In genomic region chr4:1776521-1777161, GRCh38 we compare ENCODE assay signal across 1 cellular context.
TF ChIP-seq lines count a peak whose summit lies in the region.

No MANE protein-coding gene starts in this region.

TF ChIP-seq in HepG2, 621 proteins besides CTCF, POLR2A, EP300 and RAD21 (continued from another document and continues in another):
- TF ChIP-seq ZNF513 (CRISPR knock-in tag; conservative IDR thresholded peaks at IDR 0.05) (0 out of 2 replicates have a peak, but pooled peaks have one; percentile 57), CEBPB (IDR thresholded peaks at IDR 0.05; ENCODE audit: borderline replicate concordance, low read depth, low read length) (no peak), CCDC6 (CRISPR knock-in tag; IDR thresholded peaks at IDR 0.05) (no peak), ZBTB43 (CRISPR knock-in tag; conservative IDR thresholded peaks at IDR 0.05) (peak; percentile 72), ZNF7 (CRISPR knock-in tag; IDR thresholded peaks at IDR 0.05) (no peak), ZSCAN29 (CRISPR knock-in tag; conservative IDR thresholded peaks at IDR 0.05) (no peak), DNMT1 (CRISPR knock-in tag; IDR thresholded peaks at IDR 0.05) (no peak), PLSCR1 (CRISPR knock-in tag; IDR thresholded peaks at IDR 0.05; ENCODE audit: borderline replicate concordance) (no peak), STAG1 (CRISPR knock-in tag; IDR thresholded peaks at IDR 0.05) (peak; percentile 24), ZNF326 (CRISPR knock-in tag; IDR thresholded peaks at IDR 0.05; ENCODE audit: borderline replicate concordance) (no peak), ZNF704 (CRISPR knock-in tag; IDR thresholded peaks at IDR 0.05; ENCODE audit: borderline replicate concordance) (no peak), THAP8 (CRISPR knock-in tag; IDR thresholded peaks at IDR 0.05; ENCODE audit: borderline replicate concordance) (no peak), ZNF460 (CRISPR knock-in tag; IDR thresholded peaks at IDR 0.05; ENCODE audit: borderline replicate concordance) (no peak), ZBTB49 (CRISPR knock-in tag; IDR thresholded peaks at IDR 0.05; ENCODE audit: borderline replicate concordance) (no peak), ZNF567 (CRISPR knock-in tag; IDR thresholded peaks at IDR 0.05; ENCODE audit: borderline replicate concordance) (no peak), ZBED4 (CRISPR knock-in tag; IDR thresholded peaks at IDR 0.05; ENCODE audit: borderline replicate concordance) (peak; percentile 82; the same call in 1 of the 2 replicates), ZNF501 (CRISPR knock-in tag; IDR thresholded peaks at IDR 0.05) (no peak), MAX (IDR thresholded peaks at IDR 0.05) (no peak), EED (CRISPR knock-in tag; IDR thresholded peaks at IDR 0.05) (no peak), KLF13 (CRISPR knock-in tag; IDR thresholded peaks at IDR 0.05) (no peak), ZNF446 (CRISPR knock-in tag; IDR thresholded peaks at IDR 0.05) (no peak), ZBTB1 (CRISPR knock-in tag; IDR thresholded peaks at IDR 0.05; ENCODE audit: borderline replicate concordance) (no peak), ETV5 (CRISPR knock-in tag; IDR thresholded peaks at IDR 0.05; ENCODE audit: borderline replicate concordance) (peak; percentile 26), SCMH1 (CRISPR knock-in tag; IDR thresholded peaks at IDR 0.05; ENCODE audit: borderline replicate concordance) (no peak), AKNA (CRISPR knock-in tag; IDR thresholded peaks at IDR 0.05; ENCODE audit: borderline replicate concordance) (no peak), MTERF4 (CRISPR knock-in tag; IDR thresholded peaks at IDR 0.05) (no peak), ZNF317 (CRISPR knock-in tag; IDR thresholded peaks at IDR 0.05) (no peak; the same call in 1 of the 2 replicates), TRAFD1 (CRISPR knock-in tag; IDR thresholded peaks at IDR 0.05; ENCODE audit: borderline replicate concordance) (no peak), NFE2L1 (CRISPR knock-in tag; IDR thresholded peaks at IDR 0.05; ENCODE audit: borderline replicate concordance) (no peak), ZNF761 (CRISPR knock-in tag; conservative IDR thresholded peaks at IDR 0.05) (no peak), DDIT3 (CRISPR knock-in tag; IDR thresholded peaks at IDR 0.05) (no peak), ZBTB7B (CRISPR knock-in tag; IDR thresholded peaks at IDR 0.05) (peak; percentile 97)
